Comparison of ENCODE assay signal across 21 cellular contexts in genomic region chr4:3206439-3207100, GRCh38. TPM values are rescaled to one million over a fixed set of nuclear protein-coding genes. Genes with fewer than 3 reads are reported as not detected.
A peak's percentile ranks its signal among the peaks of the same experiment; 100 is the strongest.
DNase-seq lines count a peak whose midpoint lies in the region; ATAC-seq and TF ChIP-seq lines count a peak whose summit lies in the region.
"Had no signal": no experiment of that assay in that cellular context is flagged by ENCODE, and none has a peak within 500 bp of the region (broad histone marks: within the 10 kb centered on the region; RNA-seq: fewer than 3 reads in every experiment).

No MANE protein-coding gene starts in this region.

- no peak overlapping the region for H3K4me3 ChIP-seq in CD4-positive, CD25-positive, alpha-beta regulatory T cell (ENCODE audit: low read depth, low read length)
- no peak overlapping the region for H3K4me3 ChIP-seq in Caco-2 (ENCODE audit: low read depth, low read length)
- H3K4me3 ChIP-seq: A549, GM23248, Peyer's patch had no signal

- no peak for ATAC-seq in CD4-positive, CD25-positive, alpha-beta regulatory T cell (ENCODE audit: low read depth in 2 of 2)
- ATAC-seq: A549 had no signal

- peaks cover 51% of the 10 kb centered on the region for H3K36me3 ChIP-seq in CD4-positive, CD25-positive, alpha-beta regulatory T cell (ENCODE audit: control insufficient read depth, insufficient read depth, low read length)
- H3K36me3 ChIP-seq in Caco-2 (ENCODE audit: control insufficient read depth, insufficient read depth, low read length) = peaks cover 1% of the 10 kb centered on the region; the same call in 1 of the 2 replicates

- peaks cover 35 to 56% (median 38%) of the 10 kb centered on the region in 4 donors for H3K4me1 Mint-ChIP-seq in CD4-positive, CD25-positive, alpha-beta regulatory T cell
- H3K4me1 Mint-ChIP-seq in chondrocyte (ENCODE audit: low read depth) (peaks cover 8% of the 10 kb centered on the region), Caco-2 (ENCODE audit: low read depth, unreplicated experiment) (peaks cover 13% of the 10 kb centered on the region)

- POLR2A ChIA-PET in Caco-2 (lab: Charles Lee) = no interaction called here

- H3K36me3 Mint-ChIP-seq in CD4-positive, CD25-positive, alpha-beta regulatory T cell = peaks cover 47% of the 10 kb centered on the region
- peaks cover 27% of the 10 kb centered on the region for H3K36me3 Mint-ChIP-seq in chondrocyte (ENCODE audit: low read depth)
- peaks cover 46% of the 10 kb centered on the region for H3K36me3 Mint-ChIP-seq in Caco-2 (ENCODE audit: insufficient read depth, unreplicated experiment)

- H3K9me3 ChIP-seq in CD4-positive, CD25-positive, alpha-beta regulatory T cell (ENCODE audit: control insufficient read depth in 2 of 2, low read length in 2 of 2) = no peaks in the 10 kb centered on the region
- H3K9me3 ChIP-seq in Caco-2 = no peaks in the 10 kb centered on the region
- H3K9me3 ChIP-seq: A549, Peyer's patch had no signal

- H3K27ac Mint-ChIP-seq in CD4-positive, CD25-positive, alpha-beta regulatory T cell = peak overlapping the region in 2 of 3 donors; percentile 60 to 68
- H3K27ac Mint-ChIP-seq in chondrocyte (ENCODE audit: unreplicated experiment) = no peak overlapping the region
- no peak overlapping the region for H3K27ac Mint-ChIP-seq in Caco-2 (ENCODE audit: unreplicated experiment)
- H3K27ac Mint-ChIP-seq: B cell had no signal

- DNase-seq in CD4-positive, CD25-positive, alpha-beta regulatory T cell = no peak
- peak; percentile 24 for DNase-seq in chondrocyte (ENCODE audit: low spot score)
- peak; percentile 51 for DNase-seq in mesenteric fat pad (ENCODE audit: low spot score)
- DNase-seq in posterior vena cava (ENCODE audit: low spot score) = peak; percentile 20
- DNase-seq in Caco-2 = no peak
- DNase-seq in activated naive CD4-positive, alpha-beta T cell treated with anti-CD3 and anti-CD28 coated beads, Interleukin-2, amount 50 U/mL, for 16 hours = no peak
- DNase-seq in retina = no peak
- DNase-seq: DMS79, GM23248, HCEC 1CT, KG1, NCI-H1092 treated with DMSO at 0.1 percent for 48 hours, NCI-H1436 treated with DMSO at 0.1 percent for 48 hours, NCI-H2029, NCI-H2227 treated with DMSO at 0.1 percent for 48 hours, NCI-H510A treated with DMSO at 0.1 percent for 48 hours, NCI-H774 had no signal

- CTCF ChIA-PET in Caco-2 (lab: Charles Lee) = no interaction called here

- H3K27me3 Mint-ChIP-seq in CD4-positive, CD25-positive, alpha-beta regulatory T cell = no peaks in the 10 kb centered on the region
- H3K27me3 Mint-ChIP-seq in chondrocyte (ENCODE audit: low read depth) (no peaks in the 10 kb centered on the region), Caco-2 (ENCODE audit: insufficient read depth, unreplicated experiment) (no peaks in the 10 kb centered on the region)
- H3K27me3 Mint-ChIP-seq: B cell had no signal

- no peaks in the 10 kb centered on the region for H3K27me3 ChIP-seq in CD4-positive, CD25-positive, alpha-beta regulatory T cell (ENCODE audit: control insufficient read depth, insufficient read depth, low read length)
- no peaks in the 10 kb centered on the region for H3K27me3 ChIP-seq in Caco-2 (replicated peaks; ENCODE audit: control insufficient read depth, insufficient read depth, low read length)
- H3K27me3 ChIP-seq: Peyer's patch had no signal

- peaks cover 33% of the 10 kb centered on the region for H3K4me1 ChIP-seq in CD4-positive, CD25-positive, alpha-beta regulatory T cell (ENCODE audit: control insufficient read depth, insufficient read depth, low read length, poor library complexity, severe bottlenecking)
- H3K4me1 ChIP-seq in Caco-2 = no peaks in the 10 kb centered on the region
- H3K4me1 ChIP-seq: A549 had no signal

- no peak overlapping the region for H3K27ac ChIP-seq in CD4-positive, CD25-positive, alpha-beta regulatory T cell (ENCODE audit: insufficient read depth, low read length, poor library complexity, severe bottlenecking)
- H3K27ac ChIP-seq: A549, GM23248, Peyer's patch had no signal

- no peak for TF ChIP-seq CTCF in chondrocyte (IDR thresholded peaks at IDR 0.05)
- no peak for TF ChIP-seq CTCF in Caco-2 (IDR thresholded peaks at IDR 0.05; ENCODE audit: insufficient read depth in 1 of 2, low read depth in 1 of 2, low read length in 1 of 2, severe bottlenecking in 1 of 2, unreplicated experiment in 1 of 2)

- H3K4me3 Mint-ChIP-seq in CD4-positive, CD25-positive, alpha-beta regulatory T cell = no peak overlapping the region
- H3K4me3 Mint-ChIP-seq in chondrocyte (ENCODE audit: unreplicated experiment) (no peak overlapping the region), Caco-2 (ENCODE audit: unreplicated experiment) (no peak overlapping the region)
- H3K4me3 Mint-ChIP-seq: B cell had no signal

- no TSS peak for BruUV-seq in Caco-2 (replicated peaks; lab: Mats Ljungman, UMichigan)

- intact Hi-C loops in posterior vena cava (cut with DNase I) = no loop called here
- intact Hi-C loops in Caco-2 (cut with micrococcal nuclease; ENCODE audit: unreplicated experiment) = loop anchor here (1.0 kb wide), 1 partner anchor 27 kb away; no protein-coding TSS in a partner anchor

- H3K9me3 Mint-ChIP-seq in CD4-positive, CD25-positive, alpha-beta regulatory T cell = no peaks in the 10 kb centered on the region
- no peaks in the 10 kb centered on the region for H3K9me3 Mint-ChIP-seq in chondrocyte (ENCODE audit: low read depth)
- H3K9me3 Mint-ChIP-seq in Caco-2 (ENCODE audit: unreplicated experiment) = no peaks in the 10 kb centered on the region

RNA-seq across cellular contexts. Expression of gene MSANTD1, which starts 42.4 kb away (rescaled TPM):
- total RNA-seq in CD4-positive, CD25-positive, alpha-beta regulatory T cell = 2.0 TPM
- polyA plus RNA-seq in CD4-positive, CD25-positive, alpha-beta regulatory T cell = under 1 TPM in 2 of 4 donors, not detected in 2; 0.05 to 0.22 TPM
- total RNA-seq in chondrocyte (0.55 to 1.7 TPM (median 0.64 TPM) in 3 replicates), mesenteric fat pad (0.80 TPM), posterior vena cava (1 to 10 TPM in 1 of 2 donors, under 1 TPM in 1; 0.71 to 1.1 TPM), Caco-2 (2022) (0.93 and 0.95 TPM in 2 replicates)
- total RNA-seq: GM23248, HT1080 had no signal
- polyA plus RNA-seq: GM23248 had no signal

Comparison
In these comparisons a context has a peak if more than half of its experiments do, and no peak if none do; other contexts are left out.
1. DNase-seq: peak in chondrocyte (single experiment), mesenteric fat pad (single experiment) and posterior vena cava (single experiment); none in CD4-positive, CD25-positive, alpha-beta regulatory T cell (0 of 3), Caco-2 (0 of 2), activated naive CD4-positive, alpha-beta T cell treated with anti-CD3 and anti-CD28 coated beads, Interleukin-2, amount 50 U/mL, for 16 hours (single experiment) and retina (single experiment).
2. H3K27ac Mint-ChIP-seq: peak in CD4-positive, CD25-positive, alpha-beta regulatory T cell (2 of 3); none in chondrocyte (single experiment) and Caco-2 (single experiment).